37 cellular contexts compared by ENCODE assay signal in genomic region chr6:167529684-167530335, GRCh38.
"Had no signal": no experiment of that assay in that cellular context is flagged by ENCODE, and none has a peak within 500 bp of the region (broad histone marks: within the 10 kb centered on the region; RNA-seq: fewer than 3 reads in every experiment).

No MANE protein-coding gene starts in this region.

- H3K9me3 ChIP-seq: ascending aorta, body of pancreas, MG63 had no signal

- H3K4me1 Mint-ChIP-seq: activated CD4-positive, alpha-beta T cell treated with anti-CD3 and anti-CD28 coated beads, Interleukin-2, amount 10 ng/mL, durations not matched to agents 24 days and 14 days; activated naive CD4-positive, alpha-beta T cell treated with anti-CD3 and anti-CD28 coated beads, Interleukin-2, amount 50 U/mL, for 24 hours; activated naive CD8-positive, alpha-beta T cell treated with anti-CD3 and anti-CD28 coated beads, Interleukin-2, amount 10 ng/mL, durations not matched to agents 7 days and 5 days; T-cell had no signal

- H3K36me3 Mint-ChIP-seq: activated naive CD4-positive, alpha-beta T cell treated with anti-CD3 and anti-CD28 coated beads, Interleukin-2, amount 50 U/mL, for 24 hours; activated naive CD8-positive, alpha-beta T cell treated with anti-CD3 and anti-CD28 coated beads, Interleukin-2, amount 10 ng/mL, durations not matched to agents 7 days and 5 days; T-cell had no signal

- H3K4me3 Mint-ChIP-seq: activated CD4-positive, alpha-beta T cell treated with anti-CD3 and anti-CD28 coated beads, Interleukin-2, amount 10 ng/mL, durations not matched to agents 24 days and 14 days; activated CD8-positive, alpha-beta T cell treated with anti-CD3 and anti-CD28 coated beads for 36 hours; activated naive CD4-positive, alpha-beta T cell treated with anti-CD3 and anti-CD28 coated beads, Interleukin-2, amount 50 U/mL, for 24 hours; activated naive CD8-positive, alpha-beta T cell treated with anti-CD3 and anti-CD28 coated beads, Interleukin-2, amount 10 ng/mL, durations not matched to agents 7 days and 5 days; activated T-cell treated with anti-CD3 and anti-CD28 coated beads, Interleukin-2, amount 50 U/mL, for 72 hours; activated T-helper 17 cell treated with anti-CD3 and anti-CD28 coated beads, Interleukin-2, amount 50 U/mL, for 72 hours; T-cell had no signal

- H3K36me3 ChIP-seq: ascending aorta, MG63 had no signal

- H3K9me3 Mint-ChIP-seq: activated CD4-positive, alpha-beta T cell treated with anti-CD3 and anti-CD28 coated beads, Interleukin-2, amount 10 ng/mL, durations not matched to agents 24 days and 14 days; activated CD8-positive, alpha-beta T cell treated with anti-CD3 and anti-CD28 coated beads for 36 hours; activated naive CD4-positive, alpha-beta T cell treated with anti-CD3 and anti-CD28 coated beads, Interleukin-2, amount 50 U/mL, for 24 hours; activated naive CD8-positive, alpha-beta T cell treated with anti-CD3 and anti-CD28 coated beads, Interleukin-2, amount 10 ng/mL, durations not matched to agents 7 days and 5 days; activated T-cell treated with anti-CD3 and anti-CD28 coated beads, Interleukin-2, amount 50 U/mL, for 72 hours; activated T-helper 17 cell treated with anti-CD3 and anti-CD28 coated beads, Interleukin-2, amount 50 U/mL, for 72 hours; T-cell had no signal

- H3K27me3 Mint-ChIP-seq: activated CD4-positive, alpha-beta T cell treated with anti-CD3 and anti-CD28 coated beads, Interleukin-2, amount 10 ng/mL, durations not matched to agents 24 days and 14 days; activated naive CD8-positive, alpha-beta T cell treated with anti-CD3 and anti-CD28 coated beads, Interleukin-2, amount 10 ng/mL, durations not matched to agents 7 days and 5 days had no signal

- H3K4me2 ChIP-seq: PC-9 had no signal

- H3K27ac ChIP-seq: ascending aorta, body of pancreas, PC-9, RWPE1, VCaP had no signal

- ATAC-seq: activated CD8-positive, alpha-beta T cell treated with anti-CD3 and anti-CD28 coated beads for 36 hours; activated T-cell treated with anti-CD3 and anti-CD28 coated beads, Interleukin-2, amount 50 U/mL, for 72 hours; activated T-helper 17 cell treated with anti-CD3 and anti-CD28 coated beads, Interleukin-2, amount 50 U/mL, for 72 hours; body of pancreas; Right ventricle myocardium inferior; SK-N-SH treated with all-trans-retinoic acid at 6 μM for 48 hours; T-cell had no signal

- DNase-seq: activated CD4-positive, alpha-beta T cell treated with anti-CD3 and anti-CD28 coated beads, Interleukin-2, amount 10 ng/mL, durations not matched to agents 24 days and 14 days; activated CD4-positive, alpha-beta T cell treated with anti-CD3 and anti-CD28 coated beads, Interleukin-2, amount 50 U/mL, for 4 hours; activated CD4-positive, CD25-positive, alpha-beta regulatory T cell; activated CD8-positive, alpha-beta T cell treated with anti-CD3 and anti-CD28 coated beads for 36 hours; activated effector memory CD4-positive, alpha-beta T cell treated with anti-CD3 and anti-CD28 coated beads, Interleukin-2, amount 50 U/mL, for 16 hours; activated naive CD4-positive, alpha-beta T cell; activated naive CD8-positive, alpha-beta T cell treated with anti-CD3 and anti-CD28 coated beads, Interleukin-2, amount 10 ng/mL, durations not matched to agents 7 days and 5 days; activated T-cell treated with anti-CD3 and anti-CD28 coated beads, Interleukin-2, amount 50 U/mL, for 1 hour; activated T-cell treated with anti-CD3 and anti-CD28 coated beads, Interleukin-2, amount 50 U/mL, for 72 hours; amygdala; body of pancreas; caudate nucleus; cerebellar nuclear complex; Kasumi-1; KBM-7; MG63; NCI-H1048; NCI-H1105 treated with DMSO at 0.1 percent for 48 hours; NCI-H1436; NCI-H1694; NCI-H1930; NCI-H2081 treated with DMSO at 0.1 percent for 48 hours; NCI-H226; NCI-H446 treated with DMSO at 0.1 percent for 48 hours; NCI-H748 treated with DMSO at 0.1 percent for 48 hours; PC-9; SIG-M5; T-cell; T-helper 2 cell; T-helper 9 cell had no signal

- H3K27me3 ChIP-seq: ascending aorta, body of pancreas, MG63 had no signal

- H2AFZ ChIP-seq: PC-9 had no signal

- H3K4me3 ChIP-seq: ascending aorta, body of pancreas, MG63, PC-9 had no signal

- H3K4me1 ChIP-seq: ascending aorta had no signal

- H3K27ac Mint-ChIP-seq: activated CD4-positive, alpha-beta T cell treated with anti-CD3 and anti-CD28 coated beads, Interleukin-2, amount 10 ng/mL, durations not matched to agents 24 days and 14 days; activated CD8-positive, alpha-beta T cell treated with anti-CD3 and anti-CD28 coated beads for 36 hours; activated naive CD4-positive, alpha-beta T cell treated with anti-CD3 and anti-CD28 coated beads, Interleukin-2, amount 50 U/mL, for 24 hours; activated naive CD8-positive, alpha-beta T cell treated with anti-CD3 and anti-CD28 coated beads, Interleukin-2, amount 10 ng/mL, durations not matched to agents 7 days and 5 days; activated T-cell treated with anti-CD3 and anti-CD28 coated beads, Interleukin-2, amount 50 U/mL, for 72 hours; activated T-helper 17 cell treated with anti-CD3 and anti-CD28 coated beads, Interleukin-2, amount 50 U/mL, for 72 hours; T-cell had no signal
